1 cellular context compared by ENCODE assay signal in the genomic region with DNA sequence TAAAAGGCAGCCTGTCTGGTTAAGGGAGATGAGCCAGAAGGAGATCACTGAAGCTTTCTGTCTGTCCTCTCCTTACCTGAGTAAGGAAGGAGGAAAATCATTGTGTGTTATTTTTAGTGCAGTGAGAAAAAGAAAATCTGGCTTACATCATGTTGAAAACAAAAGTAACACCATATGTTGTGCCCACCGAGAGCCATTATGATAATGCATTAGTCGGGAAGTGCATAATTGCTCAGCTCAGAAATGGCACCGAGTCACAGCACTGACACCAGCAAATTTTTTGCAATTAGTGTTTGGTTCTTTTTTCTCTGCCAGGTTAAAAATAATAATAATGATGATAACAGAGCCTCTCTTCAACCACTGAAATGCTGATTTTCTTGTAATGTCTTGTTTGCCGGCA.
TF ChIP-seq lines count a peak whose summit lies in the region.

No MANE protein-coding gene starts in this region.

TF ChIP-seq in GM12878, 131 proteins besides CTCF, POLR2A, EP300 and RAD21:
- TF ChIP-seq, protein P1, sequence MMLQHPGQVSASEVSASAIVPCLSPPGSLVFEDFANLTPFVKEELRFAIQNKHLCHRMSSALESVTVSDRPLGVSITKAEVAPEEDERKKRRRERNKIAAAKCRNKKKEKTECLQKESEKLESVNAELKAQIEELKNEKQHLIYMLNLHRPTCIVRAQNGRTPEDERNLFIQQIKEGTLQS (IDR thresholded peaks at IDR 0.05; ENCODE audit: borderline replicate concordance, extremely low read depth, low read depth, low read length) = no peak
- TF ChIP-seq, protein P2, sequence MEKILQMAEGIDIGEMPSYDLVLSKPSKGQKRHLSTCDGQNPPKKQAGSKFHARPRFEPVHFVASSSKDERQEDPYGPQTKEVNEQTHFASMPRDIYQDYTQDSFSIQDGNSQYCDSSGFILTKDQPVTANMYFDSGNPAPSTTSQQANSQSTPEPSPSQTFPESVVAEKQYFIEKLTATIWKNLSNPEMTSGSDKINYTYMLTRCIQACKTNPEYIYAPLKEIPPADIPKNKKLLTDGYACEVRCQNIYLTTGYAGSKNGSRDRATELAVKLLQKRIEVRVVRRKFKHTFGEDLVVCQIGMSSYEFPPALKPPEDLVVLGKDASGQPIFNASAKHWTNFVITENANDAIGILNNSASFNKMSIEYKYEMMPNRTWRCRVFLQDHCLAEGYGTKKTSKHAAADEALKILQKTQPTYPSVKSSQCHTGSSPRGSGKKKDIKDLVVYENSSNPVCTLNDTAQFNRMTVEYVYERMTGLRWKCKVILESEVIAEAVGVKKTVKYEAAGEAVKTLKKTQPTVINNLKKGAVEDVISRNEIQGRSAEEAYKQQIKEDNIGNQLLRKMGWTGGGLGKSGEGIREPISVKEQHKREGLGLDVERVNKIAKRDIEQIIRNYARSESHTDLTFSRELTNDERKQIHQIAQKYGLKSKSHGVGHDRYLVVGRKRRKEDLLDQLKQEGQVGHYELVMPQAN (conservative IDR thresholded peaks at IDR 0.05) = no peak
- TF ChIP-seq SRF (IDR thresholded peaks at IDR 0.05; ENCODE audit: low read depth in 2 of 2, low read length in 2 of 2) = no peak
- TF ChIP-seq NFYA (IDR thresholded peaks at IDR 0.05; ENCODE audit: borderline replicate concordance, low read depth, low read length) = no peak
- TF ChIP-seq MTA2 (IDR thresholded peaks at IDR 0.05; ENCODE audit: low read depth) = peak; percentile 41; the same call in 1 of the 2 replicates
- TF ChIP-seq BCL11A (IDR thresholded peaks at IDR 0.05; ENCODE audit: low read depth, low read length) = no peak
- no peak for TF ChIP-seq MTA3 (IDR thresholded peaks at IDR 0.05; ENCODE audit: borderline replicate concordance, low read length)
- peak; percentile 41; the same call in 1 of the 2 replicates for TF ChIP-seq ATF7 (IDR thresholded peaks at IDR 0.05; ENCODE audit: low read depth)
- TF ChIP-seq, protein P3, sequence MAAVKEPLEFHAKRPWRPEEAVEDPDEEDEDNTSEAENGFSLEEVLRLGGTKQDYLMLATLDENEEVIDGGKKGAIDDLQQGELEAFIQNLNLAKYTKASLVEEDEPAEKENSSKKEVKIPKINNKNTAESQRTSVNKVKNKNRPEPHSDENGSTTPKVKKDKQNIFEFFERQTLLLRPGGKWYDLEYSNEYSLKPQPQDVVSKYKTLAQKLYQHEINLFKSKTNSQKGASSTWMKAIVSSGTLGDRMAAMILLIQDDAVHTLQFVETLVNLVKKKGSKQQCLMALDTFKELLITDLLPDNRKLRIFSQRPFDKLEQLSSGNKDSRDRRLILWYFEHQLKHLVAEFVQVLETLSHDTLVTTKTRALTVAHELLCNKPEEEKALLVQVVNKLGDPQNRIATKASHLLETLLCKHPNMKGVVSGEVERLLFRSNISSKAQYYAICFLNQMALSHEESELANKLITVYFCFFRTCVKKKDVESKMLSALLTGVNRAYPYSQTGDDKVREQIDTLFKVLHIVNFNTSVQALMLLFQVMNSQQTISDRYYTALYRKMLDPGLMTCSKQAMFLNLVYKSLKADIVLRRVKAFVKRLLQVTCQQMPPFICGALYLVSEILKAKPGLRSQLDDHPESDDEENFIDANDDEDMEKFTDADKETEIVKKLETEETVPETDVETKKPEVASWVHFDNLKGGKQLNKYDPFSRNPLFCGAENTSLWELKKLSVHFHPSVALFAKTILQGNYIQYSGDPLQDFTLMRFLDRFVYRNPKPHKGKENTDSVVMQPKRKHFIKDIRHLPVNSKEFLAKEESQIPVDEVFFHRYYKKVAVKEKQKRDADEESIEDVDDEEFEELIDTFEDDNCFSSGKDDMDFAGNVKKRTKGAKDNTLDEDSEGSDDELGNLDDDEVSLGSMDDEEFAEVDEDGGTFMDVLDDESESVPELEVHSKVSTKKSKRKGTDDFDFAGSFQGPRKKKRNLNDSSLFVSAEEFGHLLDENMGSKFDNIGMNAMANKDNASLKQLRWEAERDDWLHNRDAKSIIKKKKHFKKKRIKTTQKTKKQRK (IDR thresholded peaks at IDR 0.05; ENCODE audit: low read depth, low read length) = no peak
- 0 out of 2 replicates have a peak, but pooled peaks have one; percentile 17 for TF ChIP-seq ZNF24 (IDR thresholded peaks at IDR 0.05)
- TF ChIP-seq CHD4 (IDR thresholded peaks at IDR 0.05) = no peak
- 0 out of 4 replicates have a peak, but pooled peaks of 1 of the 2 experiments have one; percentile 31 for TF ChIP-seq IKZF2 (IDR thresholded peaks at IDR 0.05)
- TF ChIP-seq PAX5 (IDR thresholded peaks at IDR 0.05; ENCODE audit: borderline replicate concordance, low read depth, low read length) = no peak
